1 cellular context compared by ENCODE assay signal in genomic region chr2:110146183-110146944, GRCh38.
TF ChIP-seq lines count a peak whose summit lies in the region.

No MANE protein-coding gene starts in this region.

TF ChIP-seq in HepG2, 621 proteins besides CTCF, POLR2A, EP300 and RAD21 (continued from another document and continues in another):
- TF ChIP-seq DRAP1 (CRISPR knock-in tag; IDR thresholded peaks at IDR 0.05) (peak; percentile 63), PHB2 (IDR thresholded peaks at IDR 0.05; ENCODE audit: partially characterized antibody) (no peak), FOSL2 (CRISPR knock-in tag; IDR thresholded peaks at IDR 0.05) (peak; percentile 35; the same call in 1 of the 2 replicates), ZNF629 (CRISPR knock-in tag; conservative IDR thresholded peaks at IDR 0.05) (peak; percentile 52), SIX1 (CRISPR knock-in tag; IDR thresholded peaks at IDR 0.05; ENCODE audit: borderline replicate concordance) (peak; percentile 77), ZNF260 (CRISPR knock-in tag; IDR thresholded peaks at IDR 0.05; ENCODE audit: borderline replicate concordance, low read depth) (no peak), ZSCAN22 (CRISPR knock-in tag; IDR thresholded peaks at IDR 0.05) (no peak), GABPA (IDR thresholded peaks at IDR 0.05; ENCODE audit: low read depth, low read length) (no peak), GABPA (CRISPR knock-in tag; IDR thresholded peaks at IDR 0.05; ENCODE audit: low read depth) (no peak), DNMT3B (CRISPR knock-in tag; conservative IDR thresholded peaks at IDR 0.05) (no peak), TOPORS (CRISPR knock-in tag; IDR thresholded peaks at IDR 0.05) (no peak), ONECUT2 (CRISPR knock-in tag; IDR thresholded peaks at IDR 0.05) (no peak), ATF2 (CRISPR knock-in tag; IDR thresholded peaks at IDR 0.05) (peak; percentile 60; the same call in 1 of the 2 replicates), ZBTB20 (CRISPR knock-in tag; IDR thresholded peaks at IDR 0.05; ENCODE audit: borderline replicate concordance, low read depth) (0 out of 2 replicates have a peak, but pooled peaks have one; percentile 85), ZSCAN20 (CRISPR knock-in tag; IDR thresholded peaks at IDR 0.05; ENCODE audit: borderline replicate concordance) (no peak), THAP8 (CRISPR knock-in tag; IDR thresholded peaks at IDR 0.05; ENCODE audit: borderline replicate concordance) (no peak), NR2F2 (IDR thresholded peaks at IDR 0.05; ENCODE audit: borderline replicate concordance, low read depth) (peak; percentile 86), ZNF430 (CRISPR knock-in tag; IDR thresholded peaks at IDR 0.05) (0 out of 2 replicates have a peak, but pooled peaks have one; percentile 43), ZNF292 (CRISPR knock-in tag; IDR thresholded peaks at IDR 0.05; ENCODE audit: borderline replicate concordance, low read depth) (peak; percentile 59; the same call in 1 of the 2 replicates), ZNF281 (CRISPR knock-in tag; IDR thresholded peaks at IDR 0.05; ENCODE audit: borderline replicate concordance) (peak; percentile 34; the same call in 1 of the 2 replicates), BRCA1 (CRISPR knock-in tag; IDR thresholded peaks at IDR 0.05) (no peak), ETV5 (CRISPR knock-in tag; IDR thresholded peaks at IDR 0.05; ENCODE audit: borderline replicate concordance) (peak; percentile 78; the same call in 1 of the 2 replicates), DMAP1 (CRISPR knock-in tag; IDR thresholded peaks at IDR 0.05) (no peak), ZNF883 (CRISPR knock-in tag; IDR thresholded peaks at IDR 0.05; ENCODE audit: not compliant biosample characterization) (no peak), ZNF230 (CRISPR knock-in tag; IDR thresholded peaks at IDR 0.05) (peak; percentile 42; the same call in 1 of the 2 replicates), ASH2L (IDR thresholded peaks at IDR 0.05; ENCODE audit: insufficient read length, low read depth, low read length) (peak; percentile 67), TFDP2 (CRISPR knock-in tag; IDR thresholded peaks at IDR 0.05) (peak; percentile 69), ZNF460 (CRISPR knock-in tag; IDR thresholded peaks at IDR 0.05; ENCODE audit: borderline replicate concordance) (no peak), NFIC (IDR thresholded peaks at IDR 0.05; ENCODE audit: low read length) (peak; percentile 71), FOXJ3 (CRISPR knock-in tag; IDR thresholded peaks at IDR 0.05; ENCODE audit: borderline replicate concordance) (peak; percentile 78; the same call in 1 of the 2 replicates), CCAR2 (optimal IDR thresholded peaks at IDR 0.05; ENCODE audit: low read depth, low read length) (no peak), ZMYM2 (CRISPR knock-in tag; IDR thresholded peaks at IDR 0.05) (no peak), SOX13 (IDR thresholded peaks at IDR 0.05) (no peak; the same call in 1 of the 2 replicates), SOX13 (CRISPR knock-in tag; conservative IDR thresholded peaks at IDR 0.05 in 1 of 2, IDR thresholded peaks at IDR 0.05 in 1 of 2) (peak in 1 of 2 experiments; percentile 81; a peak in 2 of 4 replicates), TFAP4 (IDR thresholded peaks at IDR 0.05; ENCODE audit: borderline replicate concordance, low read depth) (0 out of 2 replicates have a peak, but pooled peaks have one; percentile 14), MED1 (CRISPR knock-in tag; IDR thresholded peaks at IDR 0.05) (peak; percentile 59), PITX1 (CRISPR knock-in tag; IDR thresholded peaks at IDR 0.05) (peak; percentile 94), RCOR2 (CRISPR knock-in tag; IDR thresholded peaks at IDR 0.05) (peak; percentile 72), ZBTB21 (CRISPR knock-in tag; IDR thresholded peaks at IDR 0.05) (no peak), ELF3 (CRISPR knock-in tag; IDR thresholded peaks at IDR 0.05) (peak; percentile 87), ATF1 (CRISPR knock-in tag; IDR thresholded peaks at IDR 0.05) (no peak), FOXA3 (CRISPR knock-in tag; IDR thresholded peaks at IDR 0.05) (peak; percentile 82), CREM (IDR thresholded peaks at IDR 0.05) (peak; percentile 92), CREM (CRISPR knock-in tag; IDR thresholded peaks at IDR 0.05) (no peak), KLF16 (CRISPR knock-in tag; IDR thresholded peaks at IDR 0.05) (no peak), ZKSCAN5 (CRISPR knock-in tag; IDR thresholded peaks at IDR 0.05) (no peak), ZNF503 (CRISPR knock-in tag; IDR thresholded peaks at IDR 0.05) (peak; percentile 79; the same call in 1 of the 2 replicates), BATF2 (CRISPR knock-in tag; IDR thresholded peaks at IDR 0.05) (no peak), ZNF609 (CRISPR knock-in tag; IDR thresholded peaks at IDR 0.05; ENCODE audit: borderline replicate concordance) (peak; percentile 77; the same call in 1 of the 2 replicates), HBP1 (CRISPR knock-in tag; IDR thresholded peaks at IDR 0.05; ENCODE audit: low read depth) (0 out of 2 replicates have a peak, but pooled peaks have one; percentile 30)
